ENCODE assay signal across 8 cellular contexts in genomic region chr4:139553751-139554670, GRCh38. TPM values are rescaled to one million over a fixed set of nuclear protein-coding genes. Genes with fewer than 3 reads are reported as not detected.
A peak's percentile ranks its signal among the peaks of the same experiment; 100 is the strongest.
DNase-seq lines count a peak whose midpoint lies in the region; ATAC-seq and TF ChIP-seq lines count a peak whose summit lies in the region.

No MANE protein-coding gene starts in this region.

- H3K4me3 ChIP-seq in BLaER1 (peak overlapping the region; percentile 98), osteoblast (ENCODE audit: insufficient read depth, low read length) (peak overlapping the region; percentile 89), aorta (ENCODE audit: low read length in 2 of 2) (peak overlapping the region in 1 of 2 donors; percentile 58)

- H3K27ac Mint-ChIP-seq in effector memory CD8-positive, alpha-beta T cell: peak overlapping the region; percentile 99 to 100

- H3K36me3 Mint-ChIP-seq in effector memory CD8-positive, alpha-beta T cell (ENCODE audit: insufficient read depth): peaks cover 34% of the 10 kb centered on the region

- no peaks in the 10 kb centered on the region for H3K27me3 Mint-ChIP-seq in effector memory CD8-positive, alpha-beta T cell

- H3K36me3 ChIP-seq in BLaER1: no peaks in the 10 kb centered on the region
- H3K36me3 ChIP-seq in osteoblast (ENCODE audit: insufficient read depth, low read length): no peaks in the 10 kb centered on the region
- no peaks in the 10 kb centered on the region for H3K36me3 ChIP-seq in aorta (ENCODE audit: control insufficient read depth in 1 of 2, insufficient read depth in 2 of 2, low read length in 1 of 2)

- peak overlapping the region; percentile 22 for H2AFZ ChIP-seq in osteoblast (ENCODE audit: low read length)

- H3K4me2 ChIP-seq in BLaER1: peak overlapping the region; percentile 88
- peak overlapping the region; percentile 92 for H3K4me2 ChIP-seq in osteoblast (ENCODE audit: insufficient read depth, low read length)

- H3K9ac ChIP-seq in BLaER1: peak overlapping the region; percentile 95

- H3K4me3 Mint-ChIP-seq in effector memory CD8-positive, alpha-beta T cell: peak overlapping the region; percentile 99 to 100

- WGBS in aorta, 2 donors: 29 to 34% methylated on average over 4 of the region's 4 CpGs

- no peaks in the 10 kb centered on the region for H3K9me3 Mint-ChIP-seq in effector memory CD8-positive, alpha-beta T cell

- intact Hi-C loops in aorta (cut with DNase I): loop anchor here in 1 of 2 donors (10.0 kb wide), 1 partner anchor 99 kb away; the partner anchor contains the start of gene RAB33B

- DNase-seq in NAMALWA (ENCODE audit: low spot score) (peak; percentile 20), osteoblast (ENCODE audit: insufficient read length, low spot score, missing footprints) (no peak), aorta (no peak)
- no peak for DNase-seq in effector memory CD8-positive, alpha-beta T cell
- no peak for DNase-seq in activated effector memory CD4-positive, alpha-beta T cell treated with anti-CD3 and anti-CD28 coated beads, Interleukin-2, amount 50 U/mL, for 16 hours

- H3K9me3 ChIP-seq in BLaER1: no peaks in the 10 kb centered on the region
- no peaks in the 10 kb centered on the region for H3K9me3 ChIP-seq in osteoblast (ENCODE audit: low read depth, low read length)
- H3K9me3 ChIP-seq in aorta (ENCODE audit: control insufficient read depth, low read length): no peaks in the 10 kb centered on the region

- peaks cover 66% of the 10 kb centered on the region for H3K79me2 ChIP-seq in osteoblast (ENCODE audit: insufficient read depth, low read length)

- H3K27ac ChIP-seq in BLaER1 (peak overlapping the region; percentile 98), osteoblast (ENCODE audit: low read depth, low read length) (peak overlapping the region; percentile 88), aorta (ENCODE audit: low read depth in 1 of 2, low read length in 2 of 2) (peak overlapping the region in 1 of 2 donors; percentile 72)

- H3K27me3 ChIP-seq in BLaER1 (peaks cover 27% of the 10 kb centered on the region), osteoblast (ENCODE audit: insufficient read depth, low read length) (peaks cover 21% of the 10 kb centered on the region), aorta (ENCODE audit: control insufficient read depth in 1 of 2, insufficient read depth in 2 of 2, low read length in 1 of 2) (no peaks in the 10 kb centered on the region)

- H3K4me1 Mint-ChIP-seq in effector memory CD8-positive, alpha-beta T cell (ENCODE audit: low read depth in 2 of 2): peaks cover 24 to 26% of the 10 kb centered on the region in 2 donors

- no peak for ATAC-seq in effector memory CD8-positive, alpha-beta T cell (replicated peaks)
- no peak for ATAC-seq in aorta (ENCODE audit: low FRiP score)
- no peak for ATAC-seq in HG03039 (IDR thresholded peaks at IDR 0.05; ENCODE audit: unreplicated experiment)
- no peak for ATAC-seq in HG02981 (IDR thresholded peaks at IDR 0.05; ENCODE audit: unreplicated experiment)

- TF ChIP-seq CTCF in osteoblast (IDR thresholded peaks at IDR 0.05; ENCODE audit: extremely low read depth, low read depth, low read length): no peak

- H3K4me1 ChIP-seq in BLaER1: peaks cover 65% of the 10 kb centered on the region
- peaks cover 32% of the 10 kb centered on the region for H3K4me1 ChIP-seq in osteoblast (ENCODE audit: insufficient read depth, low read length)
- H3K4me1 ChIP-seq in aorta (ENCODE audit: control insufficient read depth in 1 of 2, insufficient read depth in 2 of 2, low read length in 2 of 2): peaks cover 0 to 9% of the 10 kb centered on the region in 2 donors

- peaks cover 59% of the 10 kb centered on the region for H4K20me1 ChIP-seq in BLaER1
- H4K20me1 ChIP-seq in osteoblast (ENCODE audit: insufficient read depth, low read length): peaks cover 44% of the 10 kb centered on the region

RNA-seq across cellular contexts. Expression of gene SETD7, which starts 2.0 kb away (rescaled TPM):
- total RNA-seq in osteoblast (99.5 and 108 TPM in 2 replicates), aorta (10 to 100 TPM; 79.0 to 82.4 TPM)
- polyA plus RNA-seq in aorta: 10 to 100 TPM; 30.3 to 38.7 TPM
